ENCODE assay signal across 15 cellular contexts in the genomic region with DNA sequence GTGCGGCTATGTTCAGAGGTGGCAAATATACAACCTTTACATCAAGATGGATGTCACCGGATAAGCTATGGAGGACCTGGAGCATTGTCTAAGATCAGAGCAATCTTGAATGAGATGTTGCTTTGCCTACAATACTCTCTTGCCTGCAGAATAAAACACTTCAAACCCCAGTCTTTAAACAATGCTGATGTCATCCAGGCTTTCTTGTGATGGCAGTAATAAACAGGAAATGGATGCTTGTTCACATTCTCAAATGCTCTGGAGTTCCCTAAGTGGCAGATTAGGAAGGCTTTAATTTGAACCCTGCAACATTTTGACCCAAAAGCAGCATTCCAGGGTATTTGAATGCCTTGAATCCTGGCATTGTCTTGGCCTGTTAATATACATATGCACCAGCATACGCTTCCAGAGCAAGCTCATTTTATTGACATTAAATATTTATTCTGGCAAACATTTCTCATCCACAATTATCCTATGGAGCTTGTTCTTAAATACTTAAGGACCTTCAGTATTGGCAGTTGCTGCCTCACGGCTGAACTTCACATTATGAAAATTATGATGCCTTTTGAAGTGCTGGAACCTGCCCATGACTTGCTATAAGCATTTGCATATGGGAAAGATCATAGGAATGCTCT.
"Had no signal": no experiment of that assay in that cellular context is flagged by ENCODE, and none has a peak within 500 bp of the region (broad histone marks: within the 10 kb centered on the region; RNA-seq: fewer than 3 reads in every experiment).

No MANE protein-coding gene starts in this region.

- H3K9me3 ChIP-seq: thyroid gland had no signal

- H3K27me3 Mint-ChIP-seq: activated naive CD8-positive, alpha-beta T cell had no signal

- H3K27ac ChIP-seq: psoas muscle, thyroid gland had no signal

- H3K4me3 Mint-ChIP-seq: activated naive CD8-positive, alpha-beta T cell; activated T-helper 1 cell treated with anti-CD3 and anti-CD28 coated beads, Interleukin-12 subunit alpha, Interleukin-12 subunit beta, Interleukin-2, Interleukin-4 antibody, amounts not matched to agents 30 ng/mL and 10 ng/mL and 1 ng/mL, durations not matched to agents 14 hours and 24 hours and 36 hours; dendritic cell treated with granulocyte-macrophage colony-stimulating factor and Interleukin-4, amounts not matched to agents 40 ng/mL and 50 ng/mL, for 4 days; effector memory CD8-positive, alpha-beta T cell; natural killer cell had no signal

- FAIRE-seq: islet of Langerhans had no signal

- H3K36me3 ChIP-seq: thyroid gland had no signal

- H3K4me1 ChIP-seq: psoas muscle, thyroid gland had no signal

- H3K4me3 ChIP-seq: psoas muscle, thyroid gland had no signal

- H3K4me1 Mint-ChIP-seq: natural killer cell had no signal

- ATAC-seq: effector memory CD8-positive, alpha-beta T cell; left cardiac atrium; natural killer cell; psoas muscle; right cardiac atrium had no signal

- H3K27me3 ChIP-seq: thyroid gland had no signal

- DNase-seq: activated CD4-positive, alpha-beta T cell treated with anti-CD3 and anti-CD28 coated beads, Interleukin-2, amount 50 U/mL, for 4 hours; activated CD4-positive, CD25-positive, alpha-beta regulatory T cell treated with anti-CD3 and anti-CD28 coated beads, Interleukin-2, amount 50 U/mL, for 72 hours; effector memory CD8-positive, alpha-beta T cell; foreskin fibroblast; left cardiac atrium; natural killer cell; psoas muscle; right cardiac atrium; stimulated activated CD4-positive, alpha-beta T cell treated with anti-CD3 and anti-CD28 coated beads, Interleukin-2, amount 100 ng/mL, for 24 hours; stimulated activated naive CD4-positive, alpha-beta T cell treated with Interleukin-2 at 50 U/mL for 16 hours; thyroid gland had no signal

- H3K27ac Mint-ChIP-seq: activated naive CD8-positive, alpha-beta T cell; activated T-helper 1 cell treated with anti-CD3 and anti-CD28 coated beads, Interleukin-12 subunit alpha, Interleukin-12 subunit beta, Interleukin-2, Interleukin-4 antibody, amounts not matched to agents 30 ng/mL and 10 ng/mL and 1 ng/mL, durations not matched to agents 14 hours and 24 hours and 36 hours; dendritic cell treated with granulocyte-macrophage colony-stimulating factor and Interleukin-4, amounts not matched to agents 40 ng/mL and 50 ng/mL, for 4 days; effector memory CD8-positive, alpha-beta T cell; natural killer cell had no signal

- H3K9me3 Mint-ChIP-seq: effector memory CD8-positive, alpha-beta T cell had no signal
